ENCODE assay signal across 12 cellular contexts in the genomic region with DNA sequence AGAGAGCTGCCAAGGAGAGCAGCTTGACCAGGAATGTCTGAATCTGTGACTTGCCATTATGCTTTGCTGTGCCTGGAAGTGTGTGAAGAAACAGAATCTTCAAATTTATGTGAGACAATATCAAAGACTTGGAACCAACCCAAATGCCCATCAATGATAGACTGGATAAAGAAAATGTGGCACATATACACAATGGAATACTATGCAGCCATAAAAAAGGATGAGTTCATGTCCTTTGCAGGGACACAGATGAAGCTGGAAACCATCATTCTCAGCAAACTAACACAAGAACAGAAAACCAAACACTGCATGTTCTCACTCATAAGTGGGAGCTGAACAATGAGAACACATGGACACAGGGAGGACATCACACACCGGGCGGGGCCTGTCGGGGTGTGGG. TPM values are rescaled to one million over a fixed set of nuclear protein-coding genes. Genes with fewer than 3 reads are reported as not detected.
"Had no signal": no experiment of that assay in that cellular context is flagged by ENCODE, and none has a peak within 500 bp of the region (broad histone marks: within the 10 kb centered on the region; RNA-seq: fewer than 3 reads in every experiment).

No MANE protein-coding gene starts in this region.

RNA-seq across cellular contexts. Expression of gene NOS1AP, which starts 15.5 kb away (rescaled TPM):
- total RNA-seq: activated B cell treated with CpG ODN at 0.5 μM for 24 hours; activated CD4-positive, alpha-beta T cell treated with anti-CD3 and anti-CD28 coated beads, Interleukin-2, amount 10 ng/mL, durations not matched to agents 24 days and 14 days; activated CD8-positive, alpha-beta memory T cell treated with anti-CD3 and anti-CD28 coated beads, Interleukin-2, amount 10 ng/mL, durations not matched to agents 7 days and 5 days; activated CD8-positive, alpha-beta T cell treated with anti-CD3 and anti-CD28 coated beads, Interleukin-2, amount 10 ng/mL, durations not matched to agents 7 days and 5 days; T-helper 1 cell treated with Interleukin-12 subunit alpha and Interleukin-12 subunit beta and Interleukin-4 antibody, amounts not matched to agents 30 ng/mL and 1 ng/mL, for 36 hours; T-helper 17 cell; T-helper 2 cell treated with Interferon-gamma antibody and Interleukin-4, amounts not matched to agents 100 ng/mL and 5 ng/mL, for 36 hours had no signal

RNA-seq across cellular contexts. Expression of gene OLFML2B, which starts 30.3 kb away (rescaled TPM):
- total RNA-seq: activated B cell treated with CpG ODN at 0.5 μM for 24 hours; activated CD4-positive, alpha-beta memory T cell treated with anti-CD3 and anti-CD28 coated beads for 36 hours; activated CD4-positive, alpha-beta memory T cell treated with anti-CD3 and anti-CD28 coated beads, Interleukin-2, amount 10 ng/mL, durations not matched to agents 7 days and 5 days; activated CD4-positive, alpha-beta T cell treated with anti-CD3 and anti-CD28 coated beads, Interleukin-2, amount 10 ng/mL, durations not matched to agents 24 days and 14 days; activated CD4-positive, alpha-beta T cell treated with anti-CD3 and anti-CD28 coated beads, Interleukin-2, amount 10 ng/mL, durations not matched to agents 7 days and 5 days; activated CD8-positive, alpha-beta memory T cell treated with anti-CD3 and anti-CD28 coated beads for 36 hours; activated CD8-positive, alpha-beta memory T cell treated with anti-CD3 and anti-CD28 coated beads, Interleukin-2, amount 10 ng/mL, durations not matched to agents 7 days and 5 days; activated CD8-positive, alpha-beta T cell treated with anti-CD3 and anti-CD28 coated beads for 36 hours; activated CD8-positive, alpha-beta T cell treated with anti-CD3 and anti-CD28 coated beads, Interleukin-2, amount 10 ng/mL, durations not matched to agents 7 days and 5 days; T-helper 1 cell treated with Interleukin-12 subunit alpha and Interleukin-12 subunit beta and Interleukin-4 antibody, amounts not matched to agents 30 ng/mL and 1 ng/mL, for 36 hours; T-helper 17 cell; T-helper 2 cell treated with Interferon-gamma antibody and Interleukin-4, amounts not matched to agents 100 ng/mL and 5 ng/mL, for 36 hours had no signal
